Comparison of ENCODE assay signal across 1 cellular context in genomic region chr17:57894848-57895247, GRCh38.
TF ChIP-seq lines count a peak whose summit lies in the region.

No MANE protein-coding gene starts in this region.

TF ChIP-seq in HepG2, 621 proteins besides CTCF, POLR2A, EP300 and RAD21 (continued from another document):
- TF ChIP-seq HNF1B (CRISPR knock-in tag; IDR thresholded peaks at IDR 0.05) (no peak), SIX4 (CRISPR knock-in tag; IDR thresholded peaks at IDR 0.05) (0 out of 2 replicates have a peak, but pooled peaks have one; percentile 55), HMG20A (CRISPR knock-in tag; IDR thresholded peaks at IDR 0.05; ENCODE audit: borderline replicate concordance) (peak; percentile 32; the same call in 1 of the 2 replicates), BORCS8-MEF2B (CRISPR knock-in tag; IDR thresholded peaks at IDR 0.05) (no peak), SIX1 (CRISPR knock-in tag; IDR thresholded peaks at IDR 0.05; ENCODE audit: borderline replicate concordance) (peak; percentile 36; the same call in 1 of the 2 replicates), ZZZ3 (CRISPR knock-in tag; IDR thresholded peaks at IDR 0.05; ENCODE audit: borderline replicate concordance) (no peak), RFX5 (IDR thresholded peaks at IDR 0.05; ENCODE audit: low read depth, low read length) (no peak), ZNF326 (CRISPR knock-in tag; IDR thresholded peaks at IDR 0.05; ENCODE audit: borderline replicate concordance) (no peak)
TF ChIP-seq in HepG2: peak in this region for 5.
